27 cellular contexts compared by ENCODE assay signal in the genomic region with DNA sequence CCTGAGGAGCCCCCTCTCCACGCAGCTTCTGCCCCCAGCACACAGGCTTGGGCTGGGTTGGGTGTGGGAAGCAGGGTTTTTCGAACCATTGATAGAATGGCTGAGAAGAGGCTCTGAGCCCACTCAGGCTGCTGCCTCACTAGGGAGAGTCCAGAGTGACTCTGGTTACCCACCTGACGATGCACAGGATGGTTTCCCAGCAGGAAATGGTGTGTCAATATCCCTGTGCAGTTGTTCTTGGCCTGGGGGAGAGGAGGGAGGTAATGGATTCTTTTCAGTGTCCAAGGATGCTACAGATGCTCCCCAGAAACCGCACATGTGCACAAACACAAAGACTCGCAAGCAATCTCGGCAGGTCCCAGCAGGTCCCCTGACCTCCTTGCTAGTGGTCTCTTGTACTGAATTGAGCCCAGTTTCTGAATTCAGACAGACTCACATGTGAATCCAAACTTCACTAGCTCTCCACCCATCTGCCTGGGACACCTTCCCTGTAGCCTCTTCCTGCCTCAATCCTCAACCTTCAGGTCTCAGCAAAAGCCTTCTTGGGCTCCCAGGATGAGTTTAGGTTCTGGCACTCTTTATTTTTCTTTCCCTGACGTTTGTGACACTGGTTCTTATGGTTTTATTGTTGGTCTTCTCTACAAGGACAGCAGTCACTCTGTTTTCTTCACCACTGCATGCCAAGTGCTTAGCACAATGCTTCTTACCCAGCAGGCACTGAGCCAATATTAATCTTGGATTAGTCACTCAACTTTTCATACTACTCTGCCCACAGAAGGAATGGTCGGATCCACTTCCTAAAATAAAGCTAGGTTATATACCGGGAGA.
DNase-seq lines count a peak whose midpoint lies in the region; ATAC-seq and TF ChIP-seq lines count a peak whose summit lies in the region.
"Had no signal": no experiment of that assay in that cellular context is flagged by ENCODE, and none has a peak within 500 bp of the region (broad histone marks: within the 10 kb centered on the region; RNA-seq: fewer than 3 reads in every experiment).

No MANE protein-coding gene starts in this region.

- TF ChIP-seq CTCF in lung (IDR thresholded peaks at IDR 0.05; ENCODE audit: control extremely low read depth, extremely low read depth) (no peak), transverse colon (IDR thresholded peaks at IDR 0.05) (no peak)

- no peak for TF ChIP-seq EP300 in transverse colon (IDR thresholded peaks at IDR 0.05; ENCODE audit: low read depth)

- CTCF ChIA-PET in activated naive CD4-positive, alpha-beta T cell treated with anti-CD3 and anti-CD28 coated beads for 36 hours (lab: Charles Lee): interaction anchor here (1.1 kb wide), 1 partner anchor 187 kb away, joined by 3 read pairs; no protein-coding TSS in a partner anchor

- H3K36me3 ChIP-seq in lung (ENCODE audit: control insufficient read depth in 2 of 2, insufficient read depth in 2 of 2, low read length in 2 of 2): no peaks in the 10 kb centered on the region
- no peaks in the 10 kb centered on the region for H3K36me3 ChIP-seq in transverse colon
- H3K36me3 ChIP-seq: lower lobe of right lung, stomach, thyroid gland had no signal

- H3K4me1 ChIP-seq in lung (ENCODE audit: control insufficient read depth in 2 of 2, insufficient read depth in 2 of 2, low read length in 2 of 2) (no peaks in the 10 kb centered on the region), transverse colon (peaks cover 3 to 33% (median 23%) of the 10 kb centered on the region in 4 donors)
- H3K4me1 ChIP-seq: lower lobe of right lung, thyroid gland had no signal

- no peaks in the 10 kb centered on the region for H3K27me3 Mint-ChIP-seq in activated CD4-positive, alpha-beta T cell treated with anti-CD3 and anti-CD28 coated beads, Interleukin-2, amount 10 ng/mL, durations not matched to agents 24 days and 14 days
- no peaks in the 10 kb centered on the region for H3K27me3 Mint-ChIP-seq in activated naive CD4-positive, alpha-beta T cell treated with anti-CD3 and anti-CD28 coated beads for 36 hours (ENCODE audit: low read depth)
- H3K27me3 Mint-ChIP-seq: activated naive CD8-positive, alpha-beta T cell treated with anti-CD3 and anti-CD28 coated beads, Interleukin-2, amount 10 ng/mL, durations not matched to agents 7 days and 5 days; CD4-positive, CD25-positive, alpha-beta regulatory T cell; T-helper 17 cell had no signal

- in situ Hi-C loops in transverse colon (cut with MboI; ENCODE audit: low pct_ligation_motif_present in 1 of 4, low pct_unique_long_range_greater_than_20kb in 1 of 4, low sequenced_read_pairs in 3 of 4): no loop called here

- DNase-seq in activated CD4-positive, alpha-beta T cell treated with anti-CD3 and anti-CD28 coated beads, Interleukin-2, amount 10 ng/mL, durations not matched to agents 24 days and 14 days: peak; percentile 29
- DNase-seq in activated CD4-positive, alpha-beta T cell treated with anti-CD3 and anti-CD28 coated beads, Interleukin-2, amount 50 U/mL, for 1 hour: no peak
- DNase-seq in ecto neural progenitor cell (ENCODE audit: low spot score) (peak; percentile 37), lung (ENCODE audit: low spot score) (peak; percentile 10), transverse colon (no peak), NCI-H524 treated with DMSO at 0.1 percent for 48 hours (lab: John Stamatoyannopoulos, UW) (no peak), UCSD-AML1 (lab: John Stamatoyannopoulos, UW; ENCODE audit: unreplicated experiment) (no peak)
- DNase-seq in activated naive CD4-positive, alpha-beta T cell treated with anti-CD3 and anti-CD28 coated beads for 36 hours: no peak
- DNase-seq: 8988T; activated CD4-positive, alpha-beta T cell treated with anti-CD3 and anti-CD28 coated beads for 1 hour; activated effector memory CD4-positive, alpha-beta T cell treated with Interleukin-2 at 50 U/mL for 16 hours; activated naive CD8-positive, alpha-beta T cell treated with anti-CD3 and anti-CD28 coated beads, Interleukin-2, amount 10 ng/mL, durations not matched to agents 7 days and 5 days; activated T-cell treated with anti-CD3 and anti-CD28 coated beads for 4 hours; CD4-positive, CD25-positive, alpha-beta regulatory T cell; IMR-90; kidney; lower lobe of right lung; NCI-H1092; NCI-H1930; stimulated activated CD8-positive, alpha-beta memory T cell treated with anti-CD3 and anti-CD28 coated beads, Interleukin-4, amount 100 ng/mL, for 48 hours; stomach; T-helper 17 cell had no signal

- intact Hi-C loops in activated CD4-positive, alpha-beta T cell treated with anti-CD3 and anti-CD28 coated beads, Interleukin-2, amount 10 ng/mL, durations not matched to agents 24 days and 14 days (cut with micrococcal nuclease): no loop called here
- intact Hi-C loops in transverse colon (cut with DNase I; ENCODE audit: low total_unique reads): no loop called here
- intact Hi-C loops in activated naive CD4-positive, alpha-beta T cell treated with anti-CD3 and anti-CD28 coated beads for 36 hours (cut with micrococcal nuclease): no loop called here

- WGBS in lung, 2 donors: 81% methylated on average over 9 of the region's 9 CpGs
- 54 to 61% methylated on average over 3 to 9 of the region's 9 CpGs for WGBS in transverse colon (ENCODE audit: low coverage in 1 of 2), 2 donors

- no peak for TF ChIP-seq POLR2A in transverse colon (IDR thresholded peaks at IDR 0.05)

- no peaks in the 10 kb centered on the region for H3K4me1 Mint-ChIP-seq in activated CD4-positive, alpha-beta T cell treated with anti-CD3 and anti-CD28 coated beads, Interleukin-2, amount 10 ng/mL, durations not matched to agents 24 days and 14 days
- H3K4me1 Mint-ChIP-seq in activated naive CD4-positive, alpha-beta T cell treated with anti-CD3 and anti-CD28 coated beads for 36 hours (ENCODE audit: low read depth): no peaks in the 10 kb centered on the region
- H3K4me1 Mint-ChIP-seq: activated naive CD8-positive, alpha-beta T cell treated with anti-CD3 and anti-CD28 coated beads, Interleukin-2, amount 10 ng/mL, durations not matched to agents 7 days and 5 days; CD4-positive, CD25-positive, alpha-beta regulatory T cell; T-helper 17 cell had no signal

- H3K9me3 Mint-ChIP-seq in activated CD4-positive, alpha-beta T cell treated with anti-CD3 and anti-CD28 coated beads, Interleukin-2, amount 10 ng/mL, durations not matched to agents 24 days and 14 days: no peaks in the 10 kb centered on the region
- H3K9me3 Mint-ChIP-seq in activated naive CD4-positive, alpha-beta T cell treated with anti-CD3 and anti-CD28 coated beads for 36 hours: peaks cover 1% of the 10 kb centered on the region
- H3K9me3 Mint-ChIP-seq: neural crest cell had no signal

- H3K36me3 Mint-ChIP-seq in activated CD4-positive, alpha-beta T cell treated with anti-CD3 and anti-CD28 coated beads, Interleukin-2, amount 10 ng/mL, durations not matched to agents 24 days and 14 days (ENCODE audit: low read depth): no peaks in the 10 kb centered on the region
- no peaks in the 10 kb centered on the region for H3K36me3 Mint-ChIP-seq in activated naive CD4-positive, alpha-beta T cell treated with anti-CD3 and anti-CD28 coated beads for 36 hours (ENCODE audit: low read depth)
- H3K36me3 Mint-ChIP-seq: activated naive CD8-positive, alpha-beta T cell treated with anti-CD3 and anti-CD28 coated beads, Interleukin-2, amount 10 ng/mL, durations not matched to agents 7 days and 5 days; CD4-positive, CD25-positive, alpha-beta regulatory T cell had no signal

- H3K4me3 Mint-ChIP-seq in activated CD4-positive, alpha-beta T cell treated with anti-CD3 and anti-CD28 coated beads, Interleukin-2, amount 10 ng/mL, durations not matched to agents 24 days and 14 days: no peak overlapping the region
- no peak overlapping the region for H3K4me3 Mint-ChIP-seq in activated naive CD4-positive, alpha-beta T cell treated with anti-CD3 and anti-CD28 coated beads for 36 hours
- H3K4me3 Mint-ChIP-seq: activated naive CD8-positive, alpha-beta T cell treated with anti-CD3 and anti-CD28 coated beads, Interleukin-2, amount 10 ng/mL, durations not matched to agents 7 days and 5 days; CD4-positive, CD25-positive, alpha-beta regulatory T cell; neural crest cell; T-helper 17 cell had no signal

- H3K27ac ChIP-seq in lung (ENCODE audit: low read depth in 1 of 2, low read length in 1 of 2): no peak overlapping the region
- peak overlapping the region in 3 of 4 donors; percentile 14 to 52 (median 24) for H3K27ac ChIP-seq in transverse colon
- H3K27ac ChIP-seq: lower lobe of right lung, RWPE1, SK-N-MC, thyroid gland had no signal

- H3K27me3 ChIP-seq in lung (ENCODE audit: control insufficient read depth, insufficient read depth): no peaks in the 10 kb centered on the region
- H3K27me3 ChIP-seq in transverse colon: no peaks in the 10 kb centered on the region
- H3K27me3 ChIP-seq: stomach, thyroid gland had no signal

- no peak overlapping the region for H3K4me3 ChIP-seq in lung
- H3K4me3 ChIP-seq in transverse colon: no peak overlapping the region
- H3K4me3 ChIP-seq: lower lobe of right lung, SK-N-MC, stomach, thyroid gland had no signal

- peaks cover 0 to 4% of the 10 kb centered on the region in 2 donors for H3K9me3 ChIP-seq in lung (ENCODE audit: control insufficient read depth in 2 of 2, insufficient read depth in 1 of 2, low read length in 1 of 2)
- H3K9me3 ChIP-seq in transverse colon: no peaks in the 10 kb centered on the region
- H3K9me3 ChIP-seq: lower lobe of right lung, stomach, thyroid gland had no signal

- ATAC-seq in lung (ENCODE audit: insufficient read depth, low FRiP score): no peak
- ATAC-seq: T-helper 17 cell had no signal

- H3K27ac Mint-ChIP-seq in activated CD4-positive, alpha-beta T cell treated with anti-CD3 and anti-CD28 coated beads, Interleukin-2, amount 10 ng/mL, durations not matched to agents 24 days and 14 days: no peak overlapping the region
- H3K27ac Mint-ChIP-seq in activated naive CD4-positive, alpha-beta T cell treated with anti-CD3 and anti-CD28 coated beads for 36 hours: no peak overlapping the region
- H3K27ac Mint-ChIP-seq: activated naive CD8-positive, alpha-beta T cell treated with anti-CD3 and anti-CD28 coated beads, Interleukin-2, amount 10 ng/mL, durations not matched to agents 7 days and 5 days; CD4-positive, CD25-positive, alpha-beta regulatory T cell; progenitor cell of endocrine pancreas; T-helper 17 cell had no signal

Comparison
In these comparisons a context has a peak if more than half of its experiments do, and no peak if none do; other contexts are left out.
1. DNase-seq: peak in activated CD4-positive, alpha-beta T cell treated with anti-CD3 and anti-CD28 coated beads, Interleukin-2, amount 10 ng/mL, durations not matched to agents 24 days and 14 days (single experiment), ecto neural progenitor cell (single experiment) and lung (single experiment); none in activated CD4-positive, alpha-beta T cell treated with anti-CD3 and anti-CD28 coated beads, Interleukin-2, amount 50 U/mL, for 1 hour (single experiment), transverse colon (single experiment), NCI-H524 treated with DMSO at 0.1 percent for 48 hours (single experiment), UCSD-AML1 (single experiment) and activated naive CD4-positive, alpha-beta T cell treated with anti-CD3 and anti-CD28 coated beads for 36 hours (single experiment).
2. H3K27ac ChIP-seq: peak in transverse colon (3 of 4); none in lung (0 of 2).